In genomic region chr10:114631678-114632417, GRCh38 we compare ENCODE assay signal across 8 cellular contexts. TPM values are rescaled to one million over a fixed set of nuclear protein-coding genes. Genes with fewer than 3 reads are reported as not detected.
DNase-seq lines count a peak whose midpoint lies in the region; ATAC-seq, FAIRE-seq and TF ChIP-seq lines count a peak whose summit lies in the region.

No MANE protein-coding gene starts in this region.

- H3K9ac ChIP-seq in endothelial cell of umbilical vein (replicated peaks; ENCODE audit: extremely low read depth, insufficient read depth, low read length), result peak overlapping the region; percentile 73
- peak overlapping the region; percentile 20 to 63 for H3K9ac ChIP-seq in mucosa of rectum (ENCODE audit: low read depth in 1 of 2, low read length in 2 of 2)

- peak overlapping the region; percentile 80 to 90 (median 89) for H3K4me3 Mint-ChIP-seq in CD4-positive, alpha-beta memory T cell
- peak overlapping the region; percentile 90 for H3K4me3 Mint-ChIP-seq in activated CD4-positive, alpha-beta T cell treated with anti-CD3 and anti-CD28 coated beads, Interleukin-2, amount 10 ng/mL, durations not matched to agents 24 days and 14 days

- peaks cover 10% of the 10 kb centered on the region for H3K27me3 ChIP-seq in CD4-positive, alpha-beta memory T cell (ENCODE audit: insufficient read depth, low read length)
- H3K27me3 ChIP-seq in endothelial cell of umbilical vein (ENCODE audit: control insufficient read depth in 2 of 2, insufficient read depth in 2 of 2, low read length in 2 of 2), result no peaks in the 10 kb centered on the region
- peaks cover 0 to 4% of the 10 kb centered on the region in 2 donors for H3K27me3 ChIP-seq in mucosa of rectum (ENCODE audit: control insufficient read depth in 2 of 2, insufficient read depth in 2 of 2, low read length in 2 of 2)
- H3K27me3 ChIP-seq in thyroid gland, result no peaks in the 10 kb centered on the region

- peaks cover 23 to 44% of the 10 kb centered on the region in 2 donors for H3K27me3 Mint-ChIP-seq in CD4-positive, alpha-beta memory T cell
- H3K27me3 Mint-ChIP-seq in activated CD4-positive, alpha-beta T cell treated with anti-CD3 and anti-CD28 coated beads, Interleukin-2, amount 10 ng/mL, durations not matched to agents 24 days and 14 days, result peaks cover 61% of the 10 kb centered on the region

- BruUV-seq in endothelial cell of umbilical vein (replicated peaks; lab: Mats Ljungman, UMichigan), result no TSS peak

- peaks cover 10 to 24% (median 11%) of the 10 kb centered on the region in 4 donors for H3K4me1 Mint-ChIP-seq in CD4-positive, alpha-beta memory T cell
- H3K4me1 Mint-ChIP-seq in activated CD4-positive, alpha-beta T cell treated with anti-CD3 and anti-CD28 coated beads, Interleukin-2, amount 10 ng/mL, durations not matched to agents 24 days and 14 days, result peaks cover 22% of the 10 kb centered on the region

- intact Hi-C loops in CD4-positive, alpha-beta memory T cell (cut with micrococcal nuclease), result no loop called here
- intact Hi-C loops in activated CD4-positive, alpha-beta T cell treated with anti-CD3 and anti-CD28 coated beads, Interleukin-2, amount 10 ng/mL, durations not matched to agents 24 days and 14 days (cut with micrococcal nuclease), result no loop called here
- intact Hi-C loops in endothelial cell of umbilical vein (cut with micrococcal nuclease) (loop anchor here (1.0 to 5.0 kb wide), 3 partner anchors 8 to 150 kb away; no protein-coding TSS in a partner anchor), thyroid gland (cut with DNase I) (loop anchor here (10.0 kb wide), 1 partner anchor 63 kb away; no protein-coding TSS in a partner anchor)

- peak overlapping the region; percentile 89 for H3K4me2 ChIP-seq in endothelial cell of umbilical vein (ENCODE audit: insufficient read depth, low read length)

- H2AFZ ChIP-seq in endothelial cell of umbilical vein (ENCODE audit: low read depth, low read length), result peak overlapping the region; percentile 30

- H3K4me1 ChIP-seq in CD4-positive, alpha-beta memory T cell (ENCODE audit: insufficient read depth, low read length), result peaks cover 18% of the 10 kb centered on the region
- H3K4me1 ChIP-seq in endothelial cell of umbilical vein (ENCODE audit: control insufficient read depth, extremely low read depth, insufficient read depth, low read length) (peaks cover 39% of the 10 kb centered on the region), mucosa of rectum (ENCODE audit: control insufficient read depth in 2 of 2, insufficient read depth in 2 of 2, low read length in 2 of 2) (peaks cover 20 to 23% of the 10 kb centered on the region in 2 donors), thyroid gland (peaks cover 33 to 47% of the 10 kb centered on the region in 2 donors)

- ATAC-seq in GM19395 (IDR thresholded peaks at IDR 0.05; ENCODE audit: unreplicated experiment), result peak; percentile 72
- peak; percentile 69 for ATAC-seq in HG03457 (IDR thresholded peaks at IDR 0.05; ENCODE audit: unreplicated experiment)

- CTCF ChIA-PET in CD4-positive, alpha-beta memory T cell (lab: Charles Lee; ENCODE audit: partially characterized antibody), result interaction anchor here (0.6 to 1.1 kb wide), 2 partner anchors 160 to 1887 kb away, joined by 3 to 5 read pairs; no protein-coding TSS in a partner anchor
- CTCF ChIA-PET in endothelial cell of umbilical vein (lab: Charles Lee), result interaction anchor here (0.7 to 2.0 kb wide), 13 partner anchors 10 to 190 kb away, joined by 3 to 11 read pairs (median 3); partner anchors contain the start of gene FHIP2A

- no peaks in the 10 kb centered on the region for H3K36me3 Mint-ChIP-seq in CD4-positive, alpha-beta memory T cell
- H3K36me3 Mint-ChIP-seq in activated CD4-positive, alpha-beta T cell treated with anti-CD3 and anti-CD28 coated beads, Interleukin-2, amount 10 ng/mL, durations not matched to agents 24 days and 14 days (ENCODE audit: low read depth), result peaks cover 2% of the 10 kb centered on the region

- POLR2A ChIA-PET in CD4-positive, alpha-beta memory T cell (lab: Charles Lee; ENCODE audit: partially characterized antibody), result no interaction called here
- POLR2A ChIA-PET in endothelial cell of umbilical vein (lab: Charles Lee), result no interaction called here

- H3K27ac Mint-ChIP-seq in CD4-positive, alpha-beta memory T cell, result peak overlapping the region in 3 of 7 donors; percentile 19 to 83 (median 83)
- no peak overlapping the region for H3K27ac Mint-ChIP-seq in activated CD4-positive, alpha-beta T cell treated with anti-CD3 and anti-CD28 coated beads, Interleukin-2, amount 10 ng/mL, durations not matched to agents 24 days and 14 days

- H3K9me3 ChIP-seq in CD4-positive, alpha-beta memory T cell (ENCODE audit: control insufficient read depth in 1 of 2, low read length in 2 of 2), result no peaks in the 10 kb centered on the region
- no peaks in the 10 kb centered on the region for H3K9me3 ChIP-seq in endothelial cell of umbilical vein (replicated peaks; ENCODE audit: control insufficient read depth, insufficient read depth, low read length)
- no peaks in the 10 kb centered on the region for H3K9me3 ChIP-seq in mucosa of rectum (ENCODE audit: control insufficient read depth in 2 of 2, low read length in 2 of 2)
- H3K9me3 ChIP-seq in thyroid gland, result no peaks in the 10 kb centered on the region

- TF ChIP-seq CTCF in endothelial cell of umbilical vein (IDR thresholded peaks at IDR 0.05; ENCODE audit: extremely low read depth in 1 of 2, insufficient read depth in 1 of 2, low read depth in 1 of 2, low read length in 2 of 2), result no peak
- TF ChIP-seq CTCF in thyroid gland (IDR thresholded peaks at IDR 0.05), result no peak

- H3K36me3 ChIP-seq in CD4-positive, alpha-beta memory T cell (ENCODE audit: insufficient read depth, low read length), result no peaks in the 10 kb centered on the region
- peaks cover 0 to 1% of the 10 kb centered on the region in 2 experiments for H3K36me3 ChIP-seq in endothelial cell of umbilical vein (ENCODE audit: control insufficient read depth in 2 of 2, extremely low read depth in 1 of 2, insufficient read depth in 2 of 2, low read length in 2 of 2)
- no peaks in the 10 kb centered on the region for H3K36me3 ChIP-seq in mucosa of rectum (ENCODE audit: control insufficient read depth in 2 of 2, insufficient read depth in 2 of 2, low read length in 2 of 2)
- H3K36me3 ChIP-seq in thyroid gland, result no peaks in the 10 kb centered on the region

- no peak overlapping the region for H3K27ac ChIP-seq in CD4-positive, alpha-beta memory T cell (ENCODE audit: low read depth, low read length)
- H3K27ac ChIP-seq in endothelial cell of umbilical vein (ENCODE audit: insufficient read depth, low read depth, low read length) (no peak overlapping the region), mucosa of rectum (ENCODE audit: low read depth in 2 of 2, low read length in 2 of 2) (peak overlapping the region in 1 of 2 donors; percentile 32), thyroid gland (peak overlapping the region in 2 of 3 donors; percentile 92 to 95)

- 9 to 11% methylated on average over 53 of the region's 53 CpGs for WGBS in thyroid gland, 2 donors

- FAIRE-seq in endothelial cell of umbilical vein (lab: Jason Lieb, UNC), result peak; percentile 64

- dilution Hi-C loops in endothelial cell of umbilical vein (cut with MboI; ENCODE audit: extremely low pct_ligation_motif_present, low sequenced_read_pairs), result no loop called here

- H3K9me3 Mint-ChIP-seq in CD4-positive, alpha-beta memory T cell, result no peaks in the 10 kb centered on the region
- H3K9me3 Mint-ChIP-seq in activated CD4-positive, alpha-beta T cell treated with anti-CD3 and anti-CD28 coated beads, Interleukin-2, amount 10 ng/mL, durations not matched to agents 24 days and 14 days, result no peaks in the 10 kb centered on the region

- H3K79me2 ChIP-seq in endothelial cell of umbilical vein (ENCODE audit: control insufficient read depth, insufficient read depth, low read length), result no peaks in the 10 kb centered on the region

- H3K4me3 ChIP-seq in CD4-positive, alpha-beta memory T cell (ENCODE audit: low read length in 2 of 2), result peak overlapping the region in 1 of 2 donors; percentile 11
- H3K4me3 ChIP-seq in endothelial cell of umbilical vein (replicated peaks in 1 of 3; ENCODE audit: insufficient read depth in 1 of 3, low read depth in 1 of 3, low read length in 3 of 3) (peak overlapping the region; percentile 56 to 75 (median 71)), mucosa of rectum (ENCODE audit: low read length in 2 of 2) (peak overlapping the region; percentile 59 to 77), thyroid gland (replicated peaks in 1 of 3) (peak overlapping the region; percentile 15 to 43 (median 32))

- DNase-seq in CD4-positive, alpha-beta memory T cell, result peak in 4 of 5 donors; percentile 4 to 26 (median 14)
- peak; percentile 65 for DNase-seq in activated CD4-positive, alpha-beta T cell treated with anti-CD3 and anti-CD28 coated beads, Interleukin-2, amount 10 ng/mL, durations not matched to agents 24 days and 14 days
- DNase-seq in endothelial cell of umbilical vein (ENCODE audit: low read depth, low spot score) (peak; percentile 60), thyroid gland (peak; percentile 50 to 57), GOT3 (lab: John Stamatoyannopoulos, UW) (no peak)

- TF ChIP-seq POLR2A in endothelial cell of umbilical vein (IDR thresholded peaks at IDR 0.05; ENCODE audit: low read depth, low read length), result no peak
- TF ChIP-seq POLR2A in thyroid gland (IDR thresholded peaks at IDR 0.05), result no peak

- H3K9me1 ChIP-seq in endothelial cell of umbilical vein (replicated peaks; ENCODE audit: control insufficient read depth, extremely low read depth, insufficient read depth, low read length), result no peaks in the 10 kb centered on the region

- no peaks in the 10 kb centered on the region for H4K20me1 ChIP-seq in endothelial cell of umbilical vein (replicated peaks; ENCODE audit: control insufficient read depth, extremely low read depth, insufficient read depth, low read length)

TF ChIP-seq in endothelial cell of umbilical vein, 7 proteins besides CTCF, POLR2A, EP300 and RAD21:
- TF ChIP-seq POLR2AphosphoS5 (IDR thresholded peaks at IDR 0.05; ENCODE audit: insufficient read depth, low read depth, low read length), result peak; percentile 32
- no peak for TF ChIP-seq MYC (IDR thresholded peaks at IDR 0.05; ENCODE audit: low read depth, low read length)

RNA-seq across cellular contexts. Expression of gene ABLIM1, which starts 26.2 kb away (rescaled TPM):
- 100 to 1,000 TPM; 197 to 202 TPM for total RNA-seq in CD4-positive, alpha-beta memory T cell
- polyA plus RNA-seq in CD4-positive, alpha-beta memory T cell, result 100 to 1,000 TPM; 129 to 180 TPM
- total RNA-seq in activated CD4-positive, alpha-beta T cell treated with anti-CD3 and anti-CD28 coated beads, Interleukin-2, amount 10 ng/mL, durations not matched to agents 24 days and 14 days, result 16.5 and 18.5 TPM in 2 replicates
- 111 and 128 TPM in 2 replicates for total RNA-seq in endothelial cell of umbilical vein
- 202 and 235 TPM in 2 replicates for polyA plus RNA-seq in endothelial cell of umbilical vein
- polyA plus RNA-seq in endothelial cell of umbilical vein (2011; cell fraction: cytosol; rRNA removed), result 70.1 and 75.0 TPM in 2 replicates
- 155 and 160 TPM in 2 replicates for polyA plus RNA-seq in endothelial cell of umbilical vein (2011; cell fraction: nucleus; rRNA removed)
- 56.4 and 63.6 TPM in 2 replicates for polyA plus RNA-seq in endothelial cell of umbilical vein (2012)
- 467 and 488 TPM in 2 replicates for polyA minus RNA-seq in endothelial cell of umbilical vein
- polyA minus RNA-seq in endothelial cell of umbilical vein (2011; cell fraction: cytosol; rRNA and poly(A)+ RNA removed), result 79.5 TPM
- polyA minus RNA-seq in endothelial cell of umbilical vein (2011; cell fraction: nucleus; rRNA and poly(A)+ RNA removed), result 282 and 347 TPM in 2 replicates
- total RNA-seq in thyroid gland, result 100 to 1,000 TPM; 225 to 404 (median 382) TPM

Comparison
In these comparisons a context has a peak if more than half of its experiments do, and no peak if none do; other contexts are left out.
1. H3K27ac ChIP-seq: peak in thyroid gland (2 of 3); none in CD4-positive, alpha-beta memory T cell (single experiment) and endothelial cell of umbilical vein (single experiment).
2. intact Hi-C loops: an anchor here in endothelial cell of umbilical vein (1.0 to 5.0 kb wide) and thyroid gland (10.0 kb wide); none called in CD4-positive, alpha-beta memory T cell and activated CD4-positive, alpha-beta T cell treated with anti-CD3 and anti-CD28 coated beads, Interleukin-2, amount 10 ng/mL, durations not matched to agents 24 days and 14 days.